In the genomic region with DNA sequence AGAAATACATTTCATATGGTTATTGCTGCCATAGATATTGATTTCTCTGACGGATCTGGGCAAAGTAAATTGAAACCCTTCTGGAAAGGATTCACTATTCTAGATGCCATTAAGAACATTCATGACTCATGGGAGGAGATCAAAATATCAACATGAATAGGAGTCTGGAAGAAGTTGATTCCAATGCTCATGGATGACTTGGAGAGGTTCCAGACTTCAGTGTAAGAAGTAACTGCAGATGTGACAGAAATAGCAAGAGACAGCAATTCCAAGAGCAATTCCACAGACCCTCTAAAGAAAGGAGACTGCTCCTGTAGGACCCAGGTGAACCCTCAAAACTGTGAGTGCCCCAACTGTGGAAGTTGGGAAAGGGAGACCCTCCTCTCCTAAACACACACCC, we compare ENCODE assay signal across 1 cellular context.
TF ChIP-seq lines count a peak whose summit lies in the region.

No MANE protein-coding gene starts in this region.

TF ChIP-seq in IMR-90, 13 proteins besides CTCF, POLR2A, EP300 and RAD21 (continued from another document):
- TF ChIP-seq, protein P1, sequence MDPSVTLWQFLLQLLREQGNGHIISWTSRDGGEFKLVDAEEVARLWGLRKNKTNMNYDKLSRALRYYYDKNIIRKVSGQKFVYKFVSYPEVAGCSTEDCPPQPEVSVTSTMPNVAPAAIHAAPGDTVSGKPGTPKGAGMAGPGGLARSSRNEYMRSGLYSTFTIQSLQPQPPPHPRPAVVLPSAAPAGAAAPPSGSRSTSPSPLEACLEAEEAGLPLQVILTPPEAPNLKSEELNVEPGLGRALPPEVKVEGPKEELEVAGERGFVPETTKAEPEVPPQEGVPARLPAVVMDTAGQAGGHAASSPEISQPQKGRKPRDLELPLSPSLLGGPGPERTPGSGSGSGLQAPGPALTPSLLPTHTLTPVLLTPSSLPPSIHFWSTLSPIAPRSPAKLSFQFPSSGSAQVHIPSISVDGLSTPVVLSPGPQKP (IDR thresholded peaks at IDR 0.05; ENCODE audit: borderline replicate concordance, low read depth, low read length) = no peak
- TF ChIP-seq CHD1 (IDR thresholded peaks at IDR 0.05; ENCODE audit: low read depth, low read length) (no peak), RCOR1 (IDR thresholded peaks at IDR 0.05; ENCODE audit: insufficient replicate concordance, low read length) (no peak), NFE2L2 (IDR thresholded peaks at IDR 0.05; ENCODE audit: low read depth, low read length) (no peak)
- TF ChIP-seq, protein P2, sequence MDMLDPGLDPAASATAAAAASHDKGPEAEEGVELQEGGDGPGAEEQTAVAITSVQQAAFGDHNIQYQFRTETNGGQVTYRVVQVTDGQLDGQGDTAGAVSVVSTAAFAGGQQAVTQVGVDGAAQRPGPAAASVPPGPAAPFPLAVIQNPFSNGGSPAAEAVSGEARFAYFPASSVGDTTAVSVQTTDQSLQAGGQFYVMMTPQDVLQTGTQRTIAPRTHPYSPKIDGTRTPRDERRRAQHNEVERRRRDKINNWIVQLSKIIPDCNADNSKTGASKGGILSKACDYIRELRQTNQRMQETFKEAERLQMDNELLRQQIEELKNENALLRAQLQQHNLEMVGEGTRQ (IDR thresholded peaks at IDR 0.05; ENCODE audit: low read depth, low read length) = no peak
